In the genomic region with DNA sequence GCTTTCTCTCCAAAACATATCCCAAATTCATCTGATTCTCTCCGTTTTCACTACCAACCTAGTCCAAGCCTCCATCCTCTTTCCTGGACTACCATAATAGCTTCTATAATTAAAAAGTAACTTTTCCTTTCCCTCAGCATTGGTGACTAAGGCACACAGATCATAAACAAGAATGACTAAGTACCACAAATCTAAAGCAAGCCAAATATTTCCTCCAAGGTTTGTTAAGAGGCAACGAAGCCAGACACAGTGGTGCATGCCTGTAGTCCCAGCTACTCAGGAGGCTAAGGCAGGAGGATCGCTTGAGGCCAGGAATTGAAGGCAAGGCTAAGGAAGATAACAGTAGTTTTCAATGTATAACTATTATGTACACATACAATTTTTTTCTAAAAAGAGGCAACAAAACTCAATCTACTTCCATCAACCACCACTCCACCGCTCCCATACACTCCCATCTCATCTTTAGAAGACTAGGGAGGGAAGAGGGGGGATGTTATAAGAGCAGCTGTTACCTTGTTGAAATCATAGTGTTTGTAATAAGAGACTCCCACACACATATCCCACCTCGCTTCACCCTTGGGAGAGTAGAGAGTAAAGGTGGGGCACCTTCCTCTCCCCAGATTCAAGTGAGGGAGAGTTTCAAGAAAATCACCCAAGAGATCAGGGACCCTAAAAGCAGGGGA, we compare ENCODE assay signal across 25 cellular contexts. TPM values are rescaled to one million over a fixed set of nuclear protein-coding genes. Genes with fewer than 3 reads are reported as not detected.
DNase-seq lines count a peak whose midpoint lies in the region; ATAC-seq and TF ChIP-seq lines count a peak whose summit lies in the region.
"Had no signal": no experiment of that assay in that cellular context is flagged by ENCODE, and none has a peak within 500 bp of the region (broad histone marks: within the 10 kb centered on the region; RNA-seq: fewer than 3 reads in every experiment).

No MANE protein-coding gene starts in this region.

- H3K79me1 ChIP-seq in IMR-90 (ENCODE audit: low read depth in 1 of 2, low read length in 2 of 2): no peaks in the 10 kb centered on the region
- no peaks in the 10 kb centered on the region for H3K79me1 ChIP-seq in trophoblast cell (ENCODE audit: low read length)

- H2BK12ac ChIP-seq in trophoblast cell (ENCODE audit: low read length): no peak overlapping the region

- no peak for TF ChIP-seq RAD21 in IMR-90 (IDR thresholded peaks at IDR 0.05; ENCODE audit: low read length)

- no peaks in the 10 kb centered on the region for H3K9me3 ChIP-seq in IMR-90 (ENCODE audit: control insufficient read depth, insufficient read depth, low read length)
- no peaks in the 10 kb centered on the region for H3K9me3 ChIP-seq in mammary epithelial cell (replicated peaks; ENCODE audit: insufficient read depth, low read length)
- H3K9me3 ChIP-seq in trophoblast cell (ENCODE audit: insufficient read depth, low read depth, low read length): no peaks in the 10 kb centered on the region
- H3K9me3 ChIP-seq: neutrophil, SJCRH30, thoracic aorta had no signal

- H3K36me3 ChIP-seq in IMR-90 (ENCODE audit: control insufficient read depth, insufficient read depth, low read length): no peaks in the 10 kb centered on the region
- no peaks in the 10 kb centered on the region for H3K36me3 ChIP-seq in mammary epithelial cell (ENCODE audit: insufficient read depth, low read length)
- no peaks in the 10 kb centered on the region for H3K36me3 ChIP-seq in trophoblast cell (ENCODE audit: control insufficient read depth in 1 of 2, insufficient read depth in 2 of 2, low read length in 2 of 2)
- H3K36me3 ChIP-seq: neutrophil, SJCRH30, thoracic aorta had no signal

- no peaks in the 10 kb centered on the region for H3K9me1 ChIP-seq in IMR-90 (ENCODE audit: insufficient read depth, low read length)

- no peak overlapping the region for H4K8ac ChIP-seq in IMR-90 (ENCODE audit: low read depth in 2 of 2, low read length in 2 of 2)
- no peak overlapping the region for H4K8ac ChIP-seq in trophoblast cell (ENCODE audit: low read depth, low read length)

- TF ChIP-seq CTCF in IMR-90 (conservative IDR thresholded peaks at IDR 0.05; ENCODE audit: low read depth, low read length): no peak
- no peak for TF ChIP-seq CTCF in mammary epithelial cell (conservative IDR thresholded peaks at IDR 0.05 in 1 of 2, IDR thresholded peaks at IDR 0.05 in 1 of 2; ENCODE audit: extremely low read depth in 1 of 2, insufficient read depth in 1 of 2, low read depth in 1 of 2, low read length in 2 of 2)

- H3K79me2 ChIP-seq in mammary epithelial cell (ENCODE audit: insufficient read depth, low read length) (no peaks in the 10 kb centered on the region), trophoblast cell (ENCODE audit: control insufficient read depth, insufficient read depth, low read length, poor library complexity) (no peaks in the 10 kb centered on the region)

- BruUV-seq in IMR-90 (replicated peaks; lab: Mats Ljungman, UMichigan) (no TSS peak), mammary epithelial cell (replicated peaks; lab: Mats Ljungman, UMichigan) (no TSS peak)

- no peak overlapping the region; the same call in 1 of the 2 replicates for H3K18ac ChIP-seq in IMR-90 (ENCODE audit: low read depth, low read length)
- H3K18ac ChIP-seq in trophoblast cell (ENCODE audit: low read length): no peak overlapping the region

- peak; percentile 82 for ATAC-seq in IMR-90 (ENCODE audit: low read depth)

- H4K91ac ChIP-seq in IMR-90 (ENCODE audit: insufficient read depth, low read depth, low read length) (no peak overlapping the region), trophoblast cell (ENCODE audit: low read depth, low read length) (no peak overlapping the region)

- H2AK5ac ChIP-seq in IMR-90 (ENCODE audit: low read depth, low read length): no peak overlapping the region
- H2AK5ac ChIP-seq in trophoblast cell (ENCODE audit: low read length): no peak overlapping the region

- peak overlapping the region; percentile 46; the same call in 1 of the 2 replicates for H3K4me2 ChIP-seq in IMR-90 (ENCODE audit: low read depth, low read length)
- H3K4me2 ChIP-seq in mammary epithelial cell (ENCODE audit: insufficient read depth, low read depth, low read length): no peak overlapping the region
- H3K4me2 ChIP-seq in trophoblast cell (ENCODE audit: low read length): no peak overlapping the region

- dilution Hi-C loops in IMR-90 (cut with HindIII; ENCODE audit: low sequenced_read_pairs, unreplicated experiment): no loop called here
- dilution Hi-C loops in mammary epithelial cell (cut with HindIII; ENCODE audit: low sequenced_read_pairs): no loop called here

- no peak overlapping the region for H3K27ac ChIP-seq in IMR-90 (ENCODE audit: insufficient read depth, low read length)
- no peak overlapping the region for H3K27ac ChIP-seq in mammary epithelial cell (ENCODE audit: insufficient read depth, low read depth, low read length)
- no peak overlapping the region for H3K27ac ChIP-seq in trophoblast cell (ENCODE audit: low read depth, low read length)
- H3K27ac ChIP-seq: neutrophil, SJCRH30, thoracic aorta had no signal

- H3K14ac ChIP-seq in IMR-90 (replicated peaks; ENCODE audit: low read depth, low read length): 0 out of 2 replicates have a peak overlapping the region, but pooled peaks have one; percentile 1
- H3K14ac ChIP-seq in trophoblast cell (ENCODE audit: low read length): no peak overlapping the region

- no peak for TF ChIP-seq POLR2A in IMR-90 (IDR thresholded peaks at IDR 0.05; ENCODE audit: low read depth, low read length)

- H2AK9ac ChIP-seq in IMR-90 (replicated peaks; ENCODE audit: low read depth, low read length, poor library complexity): no peak overlapping the region

- H3K4me1 ChIP-seq in IMR-90 (ENCODE audit: control insufficient read depth, insufficient read depth, low read length) (peaks cover 2% of the 10 kb centered on the region; the same call in 1 of the 2 replicates), mammary epithelial cell (ENCODE audit: insufficient read depth, low read length) (no peaks in the 10 kb centered on the region), trophoblast cell (ENCODE audit: control insufficient read depth in 1 of 2, insufficient read depth in 2 of 2, low read length in 2 of 2) (no peaks in the 10 kb centered on the region)
- H3K4me1 ChIP-seq: SJCRH30 had no signal

- in situ Hi-C loops in IMR-90 (cut with MboI; ENCODE audit: low sequenced_read_pairs): no loop called here
- in situ Hi-C loops in mammary epithelial cell (cut with MboI; ENCODE audit: low sequenced_read_pairs in 2 of 2): loop anchor here in 1 of 2 donors (25.0 kb wide), 2 partner anchors 342 to 1042 kb away; no protein-coding TSS in a partner anchor

- H3K4ac ChIP-seq in IMR-90 (ENCODE audit: low read depth, low read length) (no peak overlapping the region), trophoblast cell (ENCODE audit: low read depth, low read length) (no peak overlapping the region)

- no peak overlapping the region for H2BK15ac ChIP-seq in IMR-90 (ENCODE audit: low read depth, low read length)

- H4K20me1 ChIP-seq in IMR-90 (ENCODE audit: insufficient read depth, low read length) (no peaks in the 10 kb centered on the region), mammary epithelial cell (ENCODE audit: insufficient read depth, low read length) (no peaks in the 10 kb centered on the region)

- H2BK5ac ChIP-seq in IMR-90 (ENCODE audit: low read depth, low read length, poor library complexity, severe bottlenecking): no peak overlapping the region
- H2BK5ac ChIP-seq in trophoblast cell (ENCODE audit: low read depth, low read length, poor library complexity): no peak overlapping the region

- no peak overlapping the region for H2BK20ac ChIP-seq in IMR-90 (ENCODE audit: low read depth, low read length)

- CTCF ChIA-PET in IMR-90 (lab: Yijun Ruan, JAX): interaction anchor here (1.4 kb wide), 1 partner anchor 19 kb away, joined by 3 read pairs; no protein-coding TSS in a partner anchor
- CTCF ChIA-PET in mammary epithelial cell (lab: Charles Lee; ENCODE audit: low non-redundant PET): interaction anchor here (0.6 kb wide), 1 partner anchor 804 kb away, joined by 5 read pairs; no protein-coding TSS in a partner anchor

- WGBS in IMR-90 (ENCODE audit: extremely low coverage in 2 of 2, insufficient read length in 1 of 2), 2 experiments: no CpG with 5 or more reads among the region's 5 CpGs
- WGBS in mammary epithelial cell (ENCODE audit: low coverage, missing lambda C conversion rate): 77% methylated on average over 5 of the region's 5 CpGs
- WGBS in trophoblast cell (ENCODE audit: extremely low coverage, insufficient coverage, insufficient read length): no CpG with 5 or more reads among the region's 5 CpGs

- no peak overlapping the region for H4K12ac ChIP-seq in trophoblast cell (ENCODE audit: low read depth, low read length)

- H3K9ac ChIP-seq in IMR-90 (ENCODE audit: low read depth, low read length) (no peak overlapping the region), mammary epithelial cell (ENCODE audit: insufficient read depth, low read length) (no peak overlapping the region), trophoblast cell (ENCODE audit: low read length) (no peak overlapping the region)

- H2AFZ ChIP-seq in IMR-90 (replicated peaks; ENCODE audit: low read length, poor library complexity) (no peak overlapping the region), mammary epithelial cell (ENCODE audit: low read depth, low read length) (no peak overlapping the region), trophoblast cell (ENCODE audit: insufficient read depth, low read length, poor library complexity) (no peak overlapping the region)

- H3K4me3 ChIP-seq in IMR-90 (ENCODE audit: insufficient read depth, low read depth, low read length) (no peak overlapping the region), mammary epithelial cell (replicated peaks in 1 of 3; ENCODE audit: insufficient read depth in 1 of 3, low read depth in 2 of 3, low read length in 3 of 3) (no peak overlapping the region), trophoblast cell (ENCODE audit: low read depth, low read length) (no peak overlapping the region)
- H3K4me3 ChIP-seq: SJCRH30, thoracic aorta had no signal

- no peak overlapping the region for H4K5ac ChIP-seq in IMR-90 (ENCODE audit: low read depth, low read length)

- H3K56ac ChIP-seq in IMR-90 (ENCODE audit: extremely low read depth, insufficient read depth, low read length): no peak overlapping the region

- POLR2A ChIA-PET in IMR-90 (lab: Charles Lee; ENCODE audit: unreplicated experiment): no interaction called here

- intact Hi-C loops in IMR-90 (cut with micrococcal nuclease): no loop called here
- intact Hi-C loops in mammary epithelial cell (cut with micrococcal nuclease): no loop called here

- H2BK120ac ChIP-seq in IMR-90 (ENCODE audit: low read depth, low read length) (no peak overlapping the region), trophoblast cell (ENCODE audit: insufficient read depth, low read length, poor library complexity) (no peak overlapping the region)

- H3K23ac ChIP-seq in IMR-90 (ENCODE audit: low read depth, low read length) (no peak overlapping the region), trophoblast cell (ENCODE audit: low read length) (peak overlapping the region; percentile 61)

- H3K27me3 ChIP-seq in IMR-90 (ENCODE audit: control insufficient read depth, insufficient read depth, low read length) (no peaks in the 10 kb centered on the region; the same call in 1 of the 2 replicates), mammary epithelial cell (ENCODE audit: insufficient read depth, low read length) (peaks cover 2% of the 10 kb centered on the region), trophoblast cell (ENCODE audit: insufficient read depth, low read length) (no peaks in the 10 kb centered on the region)
- H3K27me3 ChIP-seq: neutrophil had no signal

- DNase-seq in Daoy (ENCODE audit: low read depth) (peak; percentile 8), IMR-90 (peak; percentile 75), mammary epithelial cell (peak; percentile 33), trophoblast cell (no peak), medulla oblongata (ENCODE audit: extremely low spot score) (no peak), NCI-H748 (lab: John Stamatoyannopoulos, UW; ENCODE audit: unreplicated experiment) (no peak), MV-4-11 (lab: John Stamatoyannopoulos, UW) (no peak), NCI-H1436 treated with DMSO at 0.1 percent for 48 hours (lab: John Stamatoyannopoulos, UW) (no peak)
- DNase-seq: activated CD4-positive, alpha-beta T cell treated with anti-CD3 and anti-CD28 coated beads, Interleukin-2, amount 10 ng/mL, durations not matched to agents 7 days and 5 days; activated naive CD8-positive, alpha-beta T cell treated with anti-CD3 and anti-CD28 coated beads, Interleukin-2, amount 10 ng/mL, durations not matched to agents 7 days and 5 days; caudate nucleus; CD4-positive, alpha-beta T cell; DND-41; effector memory CD4-positive, alpha-beta T cell; foreskin melanocyte; H9; KBM-7; NCI-H1436; NCI-H446 treated with DMSO at 0.1 percent for 48 hours; SJCRH30; stimulated activated CD4-positive, alpha-beta T cell treated with anti-CD3 and anti-CD28 coated beads, Interleukin-4, amount 100 ng/mL, for 1 hour; stimulated activated CD8-positive, alpha-beta memory T cell treated with anti-CD3 and anti-CD28 coated beads, Interleukin-4, amount 100 ng/mL, for 48 hours; T-helper 9 cell had no signal

RNA-seq across cellular contexts. Expression of gene JCHAIN, which starts 4.2 kb away (rescaled TPM):
- total RNA-seq in Daoy (2014; rRNA removed; shearing (Covaris generic)): not detected in 2 replicates
- total RNA-seq in IMR-90 (2012; rRNA removed) (0.72 and 0.83 TPM in 2 replicates), mammary epithelial cell (under 1 TPM in 1 of 2 donors, not detected in 1; 0.33 TPM)
- polyA plus RNA-seq in IMR-90 (2012; rRNA removed) (0.49 and 0.86 TPM in 2 replicates), mammary epithelial cell (not detected)
- polyA plus RNA-seq in IMR-90 (2012; cell fraction: cytosol; rRNA removed): 0.12 and 1.0 TPM in 2 replicates
- polyA plus RNA-seq in IMR-90 (2012; cell fraction: nucleus; rRNA removed; ENCODE audit: low replicate concordance): 0.29 TPM in 1 of 2 replicates, not detected in the other
- polyA minus RNA-seq in mammary epithelial cell: not detected
- polyA plus RNA-seq in trophoblast cell (2013): not detected in 2 replicates
- total RNA-seq: H9, SJCRH30 had no signal

RNA-seq across cellular contexts. Expression of gene UTP3, which starts 17.9 kb away (rescaled TPM):
- total RNA-seq in Daoy (2014; rRNA removed; shearing (Covaris generic)): 15.7 and 20.0 TPM in 2 replicates
- 14.9 and 26.1 TPM in 2 replicates for total RNA-seq in IMR-90 (2012; rRNA removed)
- polyA plus RNA-seq in IMR-90 (2012; rRNA removed): 29.8 and 30.7 TPM in 2 replicates
- polyA plus RNA-seq in IMR-90 (2012; cell fraction: cytosol; rRNA removed): 9.5 and 9.7 TPM in 2 replicates
- polyA plus RNA-seq in IMR-90 (2012; cell fraction: nucleus; rRNA removed; ENCODE audit: low replicate concordance): 3.2 and 7.0 TPM in 2 replicates
- total RNA-seq in mammary epithelial cell: 10 to 100 TPM; 14.3 to 40.0 TPM
- polyA plus RNA-seq in mammary epithelial cell: 18.2 TPM
- polyA minus RNA-seq in mammary epithelial cell: 14.3 TPM
- 26.5 and 27.7 TPM in 2 replicates for polyA plus RNA-seq in trophoblast cell (2013)

RNA-seq across cellular contexts. Expression of gene ENAM, which starts 41.9 kb away (rescaled TPM):
- total RNA-seq in Daoy (2014; rRNA removed; shearing (Covaris generic)): not detected in 2 replicates
- total RNA-seq in IMR-90 (2012; rRNA removed) (under 0.01 and 0.28 TPM in 2 replicates), mammary epithelial cell (not detected)
- polyA plus RNA-seq in IMR-90 (2012; rRNA removed) (0.01 and 0.10 TPM in 2 replicates), mammary epithelial cell (not detected)
- 0.01 TPM in 1 of 2 replicates, not detected in the other for polyA plus RNA-seq in IMR-90 (2012; cell fraction: cytosol; rRNA removed)
- 0.08 TPM in 1 of 2 replicates, not detected in the other for polyA plus RNA-seq in IMR-90 (2012; cell fraction: nucleus; rRNA removed; ENCODE audit: low replicate concordance)
- polyA minus RNA-seq in mammary epithelial cell: not detected
- not detected in 2 replicates for polyA plus RNA-seq in trophoblast cell (2013)
- total RNA-seq: activated naive CD8-positive, alpha-beta T cell treated with anti-CD3 and anti-CD28 coated beads, Interleukin-2, amount 10 ng/mL, durations not matched to agents 7 days and 5 days; CD4-positive, alpha-beta T cell; H9; SJCRH30; thoracic aorta had no signal

RNA-seq across cellular contexts. Expression of gene RUFY3, which starts 51.3 kb away (rescaled TPM):
- total RNA-seq in Daoy (2014; rRNA removed; shearing (Covaris generic)): 8.3 and 13.9 TPM in 2 replicates
- total RNA-seq in IMR-90 (2012; rRNA removed) (28.9 and 41.1 TPM in 2 replicates), mammary epithelial cell (10 to 100 TPM; 36.2 to 40.1 TPM)
- polyA plus RNA-seq in IMR-90 (2012; rRNA removed) (19.6 and 20.3 TPM in 2 replicates), mammary epithelial cell (7.0 TPM)
- 3.6 and 4.6 TPM in 2 replicates for polyA plus RNA-seq in IMR-90 (2012; cell fraction: cytosol; rRNA removed)
- polyA plus RNA-seq in IMR-90 (2012; cell fraction: nucleus; rRNA removed; ENCODE audit: low replicate concordance): 18.9 and 93.0 TPM in 2 replicates
- 12.6 TPM for polyA minus RNA-seq in mammary epithelial cell
- 22.8 and 24.6 TPM in 2 replicates for polyA plus RNA-seq in trophoblast cell (2013)

Comparison
In these comparisons a context has a peak if more than half of its experiments do, and no peak if none do; other contexts are left out.
1. DNase-seq: peak in Daoy (single experiment), IMR-90 (single experiment) and mammary epithelial cell (single experiment); none in trophoblast cell (0 of 2), medulla oblongata (single experiment), NCI-H748 (single experiment), MV-4-11 (single experiment) and NCI-H1436 treated with DMSO at 0.1 percent for 48 hours (single experiment).